11 cellular contexts compared by ENCODE assay signal in the genomic region with DNA sequence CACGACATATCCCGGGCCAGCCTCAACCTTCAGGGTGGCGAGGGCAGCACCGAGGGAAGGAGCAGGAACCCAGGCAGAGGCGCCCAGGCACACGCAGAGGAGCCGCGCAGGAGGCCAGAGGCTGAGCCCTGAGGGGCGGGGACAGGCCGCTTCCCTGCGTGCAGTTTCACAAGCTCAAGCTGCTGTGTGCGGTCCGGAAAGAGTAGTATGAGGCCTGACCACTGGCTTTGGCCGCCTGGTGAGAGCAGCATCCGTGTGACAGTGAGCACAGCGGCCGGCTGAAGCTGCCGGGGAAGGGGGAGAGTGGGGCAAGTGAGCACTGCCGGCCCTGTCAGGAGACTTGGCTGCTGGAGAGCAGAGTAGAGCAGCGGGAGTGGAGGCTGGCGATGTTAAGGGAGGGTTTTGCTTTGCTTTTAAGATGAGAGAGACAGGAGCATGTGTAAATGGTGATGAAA. TPM values are rescaled to one million over a fixed set of nuclear protein-coding genes. Genes with fewer than 3 reads are reported as not detected.
A peak's percentile ranks its signal among the peaks of the same experiment; 100 is the strongest.
DNase-seq lines count a peak whose midpoint lies in the region; ATAC-seq and TF ChIP-seq lines count a peak whose summit lies in the region.
"Had no signal": no experiment of that assay in that cellular context is flagged by ENCODE, and none has a peak within 500 bp of the region (broad histone marks: within the 10 kb centered on the region; RNA-seq: fewer than 3 reads in every experiment).

No MANE protein-coding gene starts in this region.

- H2AFZ ChIP-seq in GM23338: no peak overlapping the region
- no peak overlapping the region for H2AFZ ChIP-seq in OCI-LY1 (ENCODE audit: low read length)
- H2AFZ ChIP-seq in hepatocyte: no peak overlapping the region

- peaks cover 3% of the 10 kb centered on the region; the same call in 1 of the 3 replicates for H3K36me3 Mint-ChIP-seq in GM23338 (ENCODE audit: low read depth)
- H3K36me3 Mint-ChIP-seq in stimulated activated naive B cell treated with anti-CD40 and anti-IgM and Interleukin-4, amounts not matched to agents 10 μg/mL and 1 μg/mL and 100 μg/mL, for 72 hours: no peaks in the 10 kb centered on the region

- no peak overlapping the region for H3K27ac Mint-ChIP-seq in GM23338
- no peak overlapping the region for H3K27ac Mint-ChIP-seq in stimulated activated naive B cell treated with anti-CD40 and anti-IgM and Interleukin-4, amounts not matched to agents 10 μg/mL and 1 μg/mL and 100 μg/mL, for 72 hours
- H3K27ac Mint-ChIP-seq: nephron had no signal

- H3K9me3 ChIP-seq in OCI-LY1 (ENCODE audit: low read length) (no peaks in the 10 kb centered on the region), hepatocyte (ENCODE audit: low read depth) (no peaks in the 10 kb centered on the region)

- ATAC-seq in GM23338: peak; percentile 34
- peak; percentile 62 to 65 for ATAC-seq in stimulated activated naive B cell treated with anti-CD40 and anti-IgM and Interleukin-4, amounts not matched to agents 10 μg/mL and 1 μg/mL and 100 μg/mL, for 72 hours (replicated peaks)
- ATAC-seq in GM21737 (IDR thresholded peaks at IDR 0.05; ENCODE audit: unreplicated experiment): no peak

- H3K4me1 Mint-ChIP-seq in GM23338: 0 out of 3 replicates have a peak, but pooled peaks cover 2% of the 10 kb centered on the region
- peaks cover 34 to 58% of the 10 kb centered on the region in 2 donors for H3K4me1 Mint-ChIP-seq in stimulated activated naive B cell treated with anti-CD40 and anti-IgM and Interleukin-4, amounts not matched to agents 10 μg/mL and 1 μg/mL and 100 μg/mL, for 72 hours
- H3K4me1 Mint-ChIP-seq: nephron had no signal

- H3K79me2 ChIP-seq in GM23338 (replicated peaks; ENCODE audit: insufficient read depth) (no peaks in the 10 kb centered on the region), OCI-LY1 (ENCODE audit: insufficient read depth, low read length) (no peaks in the 10 kb centered on the region), hepatocyte (no peaks in the 10 kb centered on the region)

- peaks cover 4% of the 10 kb centered on the region; the same call in 2 of the 3 replicates for H3K9me3 Mint-ChIP-seq in GM23338
- no peaks in the 10 kb centered on the region for H3K9me3 Mint-ChIP-seq in stimulated activated naive B cell treated with anti-CD40 and anti-IgM and Interleukin-4, amounts not matched to agents 10 μg/mL and 1 μg/mL and 100 μg/mL, for 72 hours

- H3K4me3 ChIP-seq in GM23338: no peak overlapping the region
- peak overlapping the region; percentile 7 for H3K4me3 ChIP-seq in OCI-LY1 (ENCODE audit: low read depth, low read length, poor library complexity, severe bottlenecking)
- no peak overlapping the region for H3K4me3 ChIP-seq in hepatocyte

- H3K4me1 ChIP-seq in GM23338 (ENCODE audit: insufficient read depth): no peaks in the 10 kb centered on the region; the same call in 1 of the 2 replicates
- peaks cover 7% of the 10 kb centered on the region for H3K4me1 ChIP-seq in OCI-LY1 (ENCODE audit: insufficient read depth, low read length, severe bottlenecking)
- no peaks in the 10 kb centered on the region for H3K4me1 ChIP-seq in hepatocyte (ENCODE audit: insufficient read depth)

- H3K4me2 ChIP-seq in GM23338: no peak overlapping the region
- peak overlapping the region; percentile 46; the same call in 1 of the 2 replicates for H3K4me2 ChIP-seq in OCI-LY1 (ENCODE audit: low read length)
- H3K4me2 ChIP-seq in hepatocyte: no peak overlapping the region

- H3K9ac ChIP-seq in OCI-LY1 (ENCODE audit: low read length): no peak overlapping the region

- TF ChIP-seq CTCF in GM23338 (conservative IDR thresholded peaks at IDR 0.05; ENCODE audit: low read depth in 2 of 2): no peak
- no peak for TF ChIP-seq CTCF in OCI-LY1 (IDR thresholded peaks at IDR 0.05; ENCODE audit: low read length)
- TF ChIP-seq CTCF in hepatocyte (IDR thresholded peaks at IDR 0.05; ENCODE audit: poor library complexity): no peak

- H4K20me1 ChIP-seq in GM23338 (replicated peaks; ENCODE audit: insufficient read depth) (no peaks in the 10 kb centered on the region), OCI-LY1 (ENCODE audit: insufficient read depth, low read length) (no peaks in the 10 kb centered on the region), hepatocyte (ENCODE audit: insufficient read depth, poor library complexity, severe bottlenecking) (no peaks in the 10 kb centered on the region)

- DNase-seq in GM23338 (ENCODE audit: low spot score): peak; percentile 41
- DNase-seq in iPS-NIHi7 (ENCODE audit: extremely low spot score): peak; percentile 8
- no peak for DNase-seq in stimulated activated naive B cell treated with anti-CD40 and anti-IgM and Interleukin-4, amounts not matched to agents 10 μg/mL and 1 μg/mL and 100 μg/mL, for 72 hours
- no peak for DNase-seq in activated effector memory CD4-positive, alpha-beta T cell treated with anti-CD3 and anti-CD28 coated beads, Interleukin-2, amount 50 U/mL, for 16 hours
- DNase-seq in hepatocyte (ENCODE audit: low spot score): no peak
- DNase-seq in stimulated activated CD4-positive, alpha-beta T cell treated with anti-CD3 and anti-CD28 coated beads, Interleukin-1b, Interleukin-23, amount 100 ng/mL, for 48 hours: no peak
- DNase-seq: activated CD8-positive, alpha-beta memory T cell treated with anti-CD3 and anti-CD28 coated beads, Interleukin-2, amount 50 U/mL, for 4 hours; NCI-H69 had no signal

- no peak overlapping the region for H3K4me3 Mint-ChIP-seq in GM23338
- peak overlapping the region; percentile 15 to 52 for H3K4me3 Mint-ChIP-seq in stimulated activated naive B cell treated with anti-CD40 and anti-IgM and Interleukin-4, amounts not matched to agents 10 μg/mL and 1 μg/mL and 100 μg/mL, for 72 hours
- H3K4me3 Mint-ChIP-seq: nephron had no signal

- peaks cover 14% of the 10 kb centered on the region for H3K27me3 Mint-ChIP-seq in GM23338 (ENCODE audit: insufficient read depth, low read depth, poor library complexity)
- H3K27me3 Mint-ChIP-seq in stimulated activated naive B cell treated with anti-CD40 and anti-IgM and Interleukin-4, amounts not matched to agents 10 μg/mL and 1 μg/mL and 100 μg/mL, for 72 hours: no peaks in the 10 kb centered on the region

- H3K9me2 ChIP-seq in GM23338 (ENCODE audit: insufficient read depth) (no peaks in the 10 kb centered on the region), OCI-LY1 (ENCODE audit: low read depth, low read length) (no peaks in the 10 kb centered on the region), hepatocyte (replicated peaks; ENCODE audit: insufficient read depth) (no peaks in the 10 kb centered on the region)

- H3K27me3 ChIP-seq in GM23338 (ENCODE audit: insufficient read depth) (peaks cover 8% of the 10 kb centered on the region; the same call in 1 of the 2 replicates), OCI-LY1 (ENCODE audit: insufficient read depth, low read length) (peaks cover 12% of the 10 kb centered on the region), hepatocyte (no peaks in the 10 kb centered on the region)

- 79% methylated on average over 21 of the region's 21 CpGs for WGBS in hepatocyte (ENCODE audit: low lambda C conversion rate, missing lambda C conversion rate)

- 0 out of 2 replicates have a peak overlapping the region, but pooled peaks have one; percentile 55 for H3K27ac ChIP-seq in GM23338 (ENCODE audit: low read depth)
- H3K27ac ChIP-seq in OCI-LY1 (ENCODE audit: low read depth, low read length, poor library complexity, severe bottlenecking): no peak overlapping the region
- no peak overlapping the region for H3K27ac ChIP-seq in hepatocyte

- H3K36me3 ChIP-seq in GM23338 (ENCODE audit: insufficient read depth) (no peaks in the 10 kb centered on the region), OCI-LY1 (ENCODE audit: insufficient read depth, low read length) (no peaks in the 10 kb centered on the region), hepatocyte (replicated peaks; ENCODE audit: insufficient read depth, low read depth) (no peaks in the 10 kb centered on the region)

- no peaks in the 10 kb centered on the region for H3F3A ChIP-seq in GM23338 (replicated peaks; ENCODE audit: low read depth)
- no peaks in the 10 kb centered on the region for H3F3A ChIP-seq in OCI-LY1 (ENCODE audit: insufficient read depth, low read length)

TF ChIP-seq in GM23338, 12 proteins besides CTCF, POLR2A, EP300 and RAD21 (continues in another document):
- no peak for TF ChIP-seq ZNF114 (CRISPR knock-in tag; IDR thresholded peaks at IDR 0.05)
- TF ChIP-seq, protein P1, sequence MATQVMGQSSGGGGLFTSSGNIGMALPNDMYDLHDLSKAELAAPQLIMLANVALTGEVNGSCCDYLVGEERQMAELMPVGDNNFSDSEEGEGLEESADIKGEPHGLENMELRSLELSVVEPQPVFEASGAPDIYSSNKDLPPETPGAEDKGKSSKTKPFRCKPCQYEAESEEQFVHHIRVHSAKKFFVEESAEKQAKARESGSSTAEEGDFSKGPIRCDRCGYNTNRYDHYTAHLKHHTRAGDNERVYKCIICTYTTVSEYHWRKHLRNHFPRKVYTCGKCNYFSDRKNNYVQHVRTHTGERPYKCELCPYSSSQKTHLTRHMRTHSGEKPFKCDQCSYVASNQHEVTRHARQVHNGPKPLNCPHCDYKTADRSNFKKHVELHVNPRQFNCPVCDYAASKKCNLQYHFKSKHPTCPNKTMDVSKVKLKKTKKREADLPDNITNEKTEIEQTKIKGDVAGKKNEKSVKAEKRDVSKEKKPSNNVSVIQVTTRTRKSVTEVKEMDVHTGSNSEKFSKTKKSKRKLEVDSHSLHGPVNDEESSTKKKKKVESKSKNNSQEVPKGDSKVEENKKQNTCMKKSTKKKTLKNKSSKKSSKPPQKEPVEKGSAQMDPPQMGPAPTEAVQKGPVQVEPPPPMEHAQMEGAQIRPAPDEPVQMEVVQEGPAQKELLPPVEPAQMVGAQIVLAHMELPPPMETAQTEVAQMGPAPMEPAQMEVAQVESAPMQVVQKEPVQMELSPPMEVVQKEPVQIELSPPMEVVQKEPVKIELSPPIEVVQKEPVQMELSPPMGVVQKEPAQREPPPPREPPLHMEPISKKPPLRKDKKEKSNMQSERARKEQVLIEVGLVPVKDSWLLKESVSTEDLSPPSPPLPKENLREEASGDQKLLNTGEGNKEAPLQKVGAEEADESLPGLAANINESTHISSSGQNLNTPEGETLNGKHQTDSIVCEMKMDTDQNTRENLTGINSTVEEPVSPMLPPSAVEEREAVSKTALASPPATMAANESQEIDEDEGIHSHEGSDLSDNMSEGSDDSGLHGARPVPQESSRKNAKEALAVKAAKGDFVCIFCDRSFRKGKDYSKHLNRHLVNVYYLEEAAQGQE (IDR thresholded peaks at IDR 0.05; ENCODE audit: unreplicated experiment): no peak

RNA-seq across cellular contexts. Expression of a gene that starts 8.7 kb away (rescaled TPM):
- total RNA-seq in GM23338 (2014; rRNA removed; shearing (Covaris generic)): 1.3 TPM in 1 of 2 replicates, not detected in the other
- polyA plus RNA-seq in GM23338 (2016; fragmentation: Nextera tagmentation; extraction: Ambion mirVana) (15.4 and 15.7 TPM in 2 replicates), hepatocyte (0.77 and 0.79 TPM in 2 replicates)
- total RNA-seq in hepatocyte: not detected in 2 replicates

RNA-seq across cellular contexts. Expression of a gene that starts 13.8 kb away (rescaled TPM):
- 4.0 and 4.5 TPM in 2 replicates for total RNA-seq in GM23338 (2014; rRNA removed; shearing (Covaris generic))
- polyA plus RNA-seq in GM23338 (2016; fragmentation: Nextera tagmentation; extraction: Ambion mirVana) (6.7 and 7.1 TPM in 2 replicates), hepatocyte (13.9 and 15.8 TPM in 2 replicates)
- total RNA-seq in hepatocyte: 3.9 and 6.3 TPM in 2 replicates

Comparison
In these comparisons a context has a peak if more than half of its experiments do, and no peak if none do; other contexts are left out.
1. DNase-seq: peak in GM23338 (single experiment) and iPS-NIHi7 (single experiment); none in stimulated activated naive B cell treated with anti-CD40 and anti-IgM and Interleukin-4, amounts not matched to agents 10 μg/mL and 1 μg/mL and 100 μg/mL, for 72 hours (single experiment), activated effector memory CD4-positive, alpha-beta T cell treated with anti-CD3 and anti-CD28 coated beads, Interleukin-2, amount 50 U/mL, for 16 hours (single experiment), hepatocyte (single experiment) and stimulated activated CD4-positive, alpha-beta T cell treated with anti-CD3 and anti-CD28 coated beads, Interleukin-1b, Interleukin-23, amount 100 ng/mL, for 48 hours (single experiment).